ENCODE assay signal across 9 cellular contexts in genomic region chr3:12750223-12750622, GRCh38. TPM values are rescaled to one million over a fixed set of nuclear protein-coding genes. Genes with fewer than 3 reads are reported as not detected.
DNase-seq lines count a peak whose midpoint lies in the region; ATAC-seq and TF ChIP-seq lines count a peak whose summit lies in the region.
"Had no signal": no experiment of that assay in that cellular context is flagged by ENCODE, and none has a peak within 500 bp of the region (broad histone marks: within the 10 kb centered on the region; RNA-seq: fewer than 3 reads in every experiment).

No MANE protein-coding gene starts in this region.

- H3K79me2 ChIP-seq in osteoblast (ENCODE audit: insufficient read depth, low read length), result no peaks in the 10 kb centered on the region

- H3K27ac ChIP-seq in osteoblast (ENCODE audit: low read depth, low read length) (peak overlapping the region; percentile 55), tibial nerve (peak overlapping the region in 1 of 4 donors; percentile 24)

- H3K4me1 ChIP-seq in osteoblast (ENCODE audit: insufficient read depth, low read length) (peaks cover 15% of the 10 kb centered on the region), tibial nerve (no peaks in the 10 kb centered on the region)

- H3K4me1 Mint-ChIP-seq in activated T-helper 2 cell treated with anti-CD3 and anti-CD28 coated beads, Interferon-gamma antibody, Interleukin-2, Interleukin-4, amounts not matched to agents 10 μg/mL and 5 μg/mL and 100 μg/mL, durations not matched to agents 14 hours and 24 hours and 36 hours (ENCODE audit: low read depth), result peaks cover 7% of the 10 kb centered on the region

- DNase-seq in LoVo (ENCODE audit: low spot score), result peak; percentile 38
- DNase-seq in cardiac fibroblast (ENCODE audit: low read depth in 2 of 2), result peak; percentile 84
- DNase-seq in osteoblast (ENCODE audit: insufficient read length, low spot score, missing footprints), result no peak
- DNase-seq in stimulated activated CD4-positive, alpha-beta T cell treated with anti-CD3 and anti-CD28 coated beads, Interleukin-12 subunit alpha, Interleukin-12 subunit beta, amount 100 ng/mL, for 4 hours, result no peak
- DNase-seq in activated T-helper 2 cell treated with anti-CD3 and anti-CD28 coated beads, Interferon-gamma antibody, Interleukin-2, Interleukin-4, amounts not matched to agents 10 μg/mL and 5 μg/mL and 100 μg/mL, durations not matched to agents 14 hours and 24 hours and 36 hours (ENCODE audit: low spot score), result no peak
- DNase-seq in UCSD-AML1 (lab: John Stamatoyannopoulos, UW; ENCODE audit: unreplicated experiment), result no peak
- no peak for DNase-seq in tibial nerve (ENCODE audit: low spot score in 2 of 2)

- intact Hi-C loops in activated T-helper 2 cell treated with anti-CD3 and anti-CD28 coated beads, Interferon-gamma antibody, Interleukin-2, Interleukin-4, amounts not matched to agents 10 μg/mL and 5 μg/mL and 100 μg/mL, durations not matched to agents 14 hours and 24 hours and 36 hours (cut with micrococcal nuclease), result no loop called here

- peak overlapping the region; percentile 37 for H3K4me2 ChIP-seq in osteoblast (ENCODE audit: insufficient read depth, low read length)

- no peak overlapping the region for H2AFZ ChIP-seq in osteoblast (ENCODE audit: low read length)

- peaks cover 7% of the 10 kb centered on the region for H3K27me3 ChIP-seq in osteoblast (ENCODE audit: insufficient read depth, low read length)
- no peaks in the 10 kb centered on the region for H3K27me3 ChIP-seq in tibial nerve
- H3K27me3 ChIP-seq: dorsolateral prefrontal cortex had no signal

- no peaks in the 10 kb centered on the region for H3K9me3 Mint-ChIP-seq in activated T-helper 2 cell treated with anti-CD3 and anti-CD28 coated beads, Interferon-gamma antibody, Interleukin-2, Interleukin-4, amounts not matched to agents 10 μg/mL and 5 μg/mL and 100 μg/mL, durations not matched to agents 14 hours and 24 hours and 36 hours

- peak; percentile 24 for ATAC-seq in GM18861 (IDR thresholded peaks at IDR 0.05; ENCODE audit: unreplicated experiment)

- H3K4me3 ChIP-seq in cardiac fibroblast (replicated peaks in 1 of 2; ENCODE audit: low read depth in 2 of 2, low read length in 2 of 2) (no peak overlapping the region), osteoblast (ENCODE audit: insufficient read depth, low read length) (no peak overlapping the region), tibial nerve (no peak overlapping the region)
- H3K4me3 ChIP-seq: dorsolateral prefrontal cortex had no signal

- TF ChIP-seq CTCF in cardiac fibroblast (IDR thresholded peaks at IDR 0.05; ENCODE audit: low read depth, low read length), result no peak
- TF ChIP-seq CTCF in osteoblast (IDR thresholded peaks at IDR 0.05; ENCODE audit: extremely low read depth, low read depth, low read length), result no peak
- TF ChIP-seq CTCF in tibial nerve (IDR thresholded peaks at IDR 0.05), result no peak

- no peaks in the 10 kb centered on the region for H3K9me3 ChIP-seq in osteoblast (ENCODE audit: low read depth, low read length)
- H3K9me3 ChIP-seq in tibial nerve, result no peaks in the 10 kb centered on the region

- no peaks in the 10 kb centered on the region for H3K36me3 Mint-ChIP-seq in activated T-helper 2 cell treated with anti-CD3 and anti-CD28 coated beads, Interferon-gamma antibody, Interleukin-2, Interleukin-4, amounts not matched to agents 10 μg/mL and 5 μg/mL and 100 μg/mL, durations not matched to agents 14 hours and 24 hours and 36 hours (ENCODE audit: low read depth)

- TF ChIP-seq EP300 in tibial nerve (IDR thresholded peaks at IDR 0.05), result no peak

- no peaks in the 10 kb centered on the region for H4K20me1 ChIP-seq in osteoblast (ENCODE audit: insufficient read depth, low read length)

- no peaks in the 10 kb centered on the region for H3K27me3 Mint-ChIP-seq in activated T-helper 2 cell treated with anti-CD3 and anti-CD28 coated beads, Interferon-gamma antibody, Interleukin-2, Interleukin-4, amounts not matched to agents 10 μg/mL and 5 μg/mL and 100 μg/mL, durations not matched to agents 14 hours and 24 hours and 36 hours (ENCODE audit: low read depth)

- 37 to 55% methylated on average over 3 of the region's 3 CpGs for WGBS in tibial nerve, 2 donors

- no peak for TF ChIP-seq POLR2A in tibial nerve (IDR thresholded peaks at IDR 0.05)

- H3K36me3 ChIP-seq in osteoblast (ENCODE audit: insufficient read depth, low read length), result no peaks in the 10 kb centered on the region
- no peaks in the 10 kb centered on the region for H3K36me3 ChIP-seq in tibial nerve

- H3K4me3 Mint-ChIP-seq in activated T-helper 2 cell treated with anti-CD3 and anti-CD28 coated beads, Interferon-gamma antibody, Interleukin-2, Interleukin-4, amounts not matched to agents 10 μg/mL and 5 μg/mL and 100 μg/mL, durations not matched to agents 14 hours and 24 hours and 36 hours (ENCODE audit: low read depth), result no peak overlapping the region

- H3K27ac Mint-ChIP-seq in activated T-helper 2 cell treated with anti-CD3 and anti-CD28 coated beads, Interferon-gamma antibody, Interleukin-2, Interleukin-4, amounts not matched to agents 10 μg/mL and 5 μg/mL and 100 μg/mL, durations not matched to agents 14 hours and 24 hours and 36 hours, result no peak overlapping the region

RNA-seq across cellular contexts. Expression of gene TMEM40, which starts 8.8 kb away (rescaled TPM):
- not detected in 2 replicates for total RNA-seq in osteoblast
- total RNA-seq in activated T-helper 2 cell treated with anti-CD3 and anti-CD28 coated beads, Interferon-gamma antibody, Interleukin-2, Interleukin-4, amounts not matched to agents 10 μg/mL and 5 μg/mL and 100 μg/mL, durations not matched to agents 14 hours and 24 hours and 36 hours, result not detected in 2 replicates
- total RNA-seq in tibial nerve, result not detected

RNA-seq across cellular contexts. Expression of gene CAND2, which starts 46.3 kb away (rescaled TPM):
- total RNA-seq in osteoblast (1.2 and 1.4 TPM in 2 replicates), tibial nerve (10 to 100 TPM; 14.3 to 24.5 (median 18.7) TPM)
- total RNA-seq in activated T-helper 2 cell treated with anti-CD3 and anti-CD28 coated beads, Interferon-gamma antibody, Interleukin-2, Interleukin-4, amounts not matched to agents 10 μg/mL and 5 μg/mL and 100 μg/mL, durations not matched to agents 14 hours and 24 hours and 36 hours, result 1.1 and 2.0 TPM in 2 replicates

Comparison
In these comparisons a context has a peak if more than half of its experiments do, and no peak if none do; other contexts are left out.
1. DNase-seq: peak in LoVo (single experiment) and cardiac fibroblast (2 of 2); none in osteoblast (single experiment), stimulated activated CD4-positive, alpha-beta T cell treated with anti-CD3 and anti-CD28 coated beads, Interleukin-12 subunit alpha, Interleukin-12 subunit beta, amount 100 ng/mL, for 4 hours (single experiment), activated T-helper 2 cell treated with anti-CD3 and anti-CD28 coated beads, Interferon-gamma antibody, Interleukin-2, Interleukin-4, amounts not matched to agents 10 μg/mL and 5 μg/mL and 100 μg/mL, durations not matched to agents 14 hours and 24 hours and 36 hours (single experiment), UCSD-AML1 (single experiment) and tibial nerve (0 of 2).